ENCODE assay signal across 12 cellular contexts in the genomic region with DNA sequence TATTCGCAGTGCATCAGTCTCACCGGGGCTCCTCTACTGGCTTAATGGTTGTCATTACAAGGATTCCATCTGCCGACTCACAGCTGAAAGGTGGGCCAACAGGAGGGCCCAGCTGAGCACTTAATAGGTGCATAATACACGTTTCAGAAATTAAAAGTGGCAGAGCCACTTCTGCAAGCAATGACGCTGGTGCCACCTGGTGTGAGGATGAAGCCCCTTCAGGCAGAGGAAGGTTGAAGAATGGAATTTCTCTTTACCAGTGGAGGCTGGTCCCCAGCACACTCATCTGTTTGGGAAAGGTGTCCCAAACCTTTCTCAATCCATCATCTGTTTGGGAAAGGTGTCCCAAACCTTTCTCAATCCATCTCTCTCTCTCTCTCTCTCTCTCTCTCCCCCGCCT. TPM values are rescaled to one million over a fixed set of nuclear protein-coding genes. Genes with fewer than 3 reads are reported as not detected.
DNase-seq lines count a peak whose midpoint lies in the region; ATAC-seq and TF ChIP-seq lines count a peak whose summit lies in the region.
"Had no signal": no experiment of that assay in that cellular context is flagged by ENCODE, and none has a peak within 500 bp of the region (broad histone marks: within the 10 kb centered on the region; RNA-seq: fewer than 3 reads in every experiment).

No MANE protein-coding gene starts in this region.

- H3K4ac ChIP-seq in trophoblast cell (ENCODE audit: low read depth, low read length): no peak overlapping the region

- no peak overlapping the region for H3K14ac ChIP-seq in trophoblast cell (ENCODE audit: low read length)

- H2BK12ac ChIP-seq in trophoblast cell (ENCODE audit: low read length): no peak overlapping the region

- peaks cover 4% of the 10 kb centered on the region for H3K9me3 ChIP-seq in A673 (ENCODE audit: low read depth, low read length, poor library complexity, severe bottlenecking)
- H3K9me3 ChIP-seq in OCI-LY1 (ENCODE audit: low read length): no peaks in the 10 kb centered on the region
- no peaks in the 10 kb centered on the region for H3K9me3 ChIP-seq in trophoblast cell (ENCODE audit: insufficient read depth, low read depth, low read length)
- H3K9me3 ChIP-seq: Caco-2 had no signal

- CTCF ChIA-PET in A673 (lab: Charles Lee): no interaction called here

- H3K9ac ChIP-seq in OCI-LY1 (ENCODE audit: low read length) (no peak overlapping the region), trophoblast cell (ENCODE audit: low read length) (no peak overlapping the region)

- no peak overlapping the region for H3K27ac ChIP-seq in A673 (ENCODE audit: low read depth, low read length, poor library complexity, severe bottlenecking)
- no peak overlapping the region for H3K27ac ChIP-seq in OCI-LY1 (ENCODE audit: low read depth, low read length, poor library complexity, severe bottlenecking)
- no peak overlapping the region for H3K27ac ChIP-seq in trophoblast cell (ENCODE audit: low read depth, low read length)

- no peak overlapping the region for H2BK5ac ChIP-seq in trophoblast cell (ENCODE audit: low read depth, low read length, poor library complexity)

- H3F3A ChIP-seq in OCI-LY1 (ENCODE audit: insufficient read depth, low read length): no peaks in the 10 kb centered on the region

- WGBS in trophoblast cell (ENCODE audit: extremely low coverage, insufficient coverage, insufficient read length): no CpG with 5 or more reads among the region's 6 CpGs

- POLR2A ChIA-PET in A673 (lab: Charles Lee; ENCODE audit: low non-redundant PET): no interaction called here

- H2AFZ ChIP-seq in OCI-LY1 (ENCODE audit: low read length) (no peak overlapping the region), trophoblast cell (ENCODE audit: insufficient read depth, low read length, poor library complexity) (no peak overlapping the region)

- H3K79me1 ChIP-seq in trophoblast cell (ENCODE audit: low read length): no peaks in the 10 kb centered on the region

- no peak overlapping the region for H3K18ac ChIP-seq in trophoblast cell (ENCODE audit: low read length)

- no peak overlapping the region for H2AK5ac ChIP-seq in trophoblast cell (ENCODE audit: low read length)

- intact Hi-C loops in A673 (cut with micrococcal nuclease; ENCODE audit: unreplicated experiment): no loop called here

- no peaks in the 10 kb centered on the region for H3K79me2 ChIP-seq in OCI-LY1 (ENCODE audit: insufficient read depth, low read length)
- H3K79me2 ChIP-seq in trophoblast cell (ENCODE audit: control insufficient read depth, insufficient read depth, low read length, poor library complexity): no peaks in the 10 kb centered on the region

- TF ChIP-seq CTCF in A673 (conservative IDR thresholded peaks at IDR 0.05; ENCODE audit: low read depth, low read length): peak; percentile 44
- peak; percentile 13 for TF ChIP-seq CTCF in GM12864 (IDR thresholded peaks at IDR 0.05; ENCODE audit: low read depth, low read length, missing control alignments)
- TF ChIP-seq CTCF in OCI-LY1 (IDR thresholded peaks at IDR 0.05; ENCODE audit: low read length): peak; percentile 25; the same call in 1 of the 2 replicates
- peak; percentile 36 for TF ChIP-seq CTCF in epithelial cell of esophagus (IDR thresholded peaks at IDR 0.05; ENCODE audit: insufficient read depth, low read depth, low read length, missing control alignments)

- no peak overlapping the region for H3K4me3 ChIP-seq in A673 (ENCODE audit: low read depth, low read length, poor library complexity, severe bottlenecking)
- H3K4me3 ChIP-seq in GM12864 (ENCODE audit: low read depth, low read length): no peak overlapping the region
- H3K4me3 ChIP-seq in OCI-LY1 (ENCODE audit: low read depth, low read length, poor library complexity, severe bottlenecking): no peak overlapping the region
- H3K4me3 ChIP-seq in epithelial cell of esophagus (ENCODE audit: low read length): no peak overlapping the region
- no peak overlapping the region for H3K4me3 ChIP-seq in trophoblast cell (ENCODE audit: low read depth, low read length)
- H3K4me3 ChIP-seq: lung had no signal

- H3K36me3 ChIP-seq in A673 (ENCODE audit: insufficient read depth, low read length, poor library complexity, severe bottlenecking): no peaks in the 10 kb centered on the region
- no peaks in the 10 kb centered on the region for H3K36me3 ChIP-seq in OCI-LY1 (ENCODE audit: insufficient read depth, low read length)
- no peaks in the 10 kb centered on the region for H3K36me3 ChIP-seq in trophoblast cell (ENCODE audit: control insufficient read depth in 1 of 2, insufficient read depth in 2 of 2, low read length in 2 of 2)

- no peaks in the 10 kb centered on the region for H3K9me2 ChIP-seq in OCI-LY1 (ENCODE audit: low read depth, low read length)

- no peak overlapping the region for H3K4me2 ChIP-seq in OCI-LY1 (ENCODE audit: low read length)
- H3K4me2 ChIP-seq in trophoblast cell (ENCODE audit: low read length): no peak overlapping the region

- no peaks in the 10 kb centered on the region for H3K27me3 ChIP-seq in A673 (replicated peaks; ENCODE audit: insufficient read depth, low read depth, low read length, poor library complexity)
- no peaks in the 10 kb centered on the region for H3K27me3 ChIP-seq in OCI-LY1 (ENCODE audit: insufficient read depth, low read length)
- no peaks in the 10 kb centered on the region for H3K27me3 ChIP-seq in trophoblast cell (ENCODE audit: insufficient read depth, low read length)

- no peak overlapping the region for H3K23ac ChIP-seq in trophoblast cell (ENCODE audit: low read length)

- ATAC-seq in HG02840 (IDR thresholded peaks at IDR 0.05; ENCODE audit: low FRiP score, unreplicated experiment): no peak

- no peak overlapping the region for H4K91ac ChIP-seq in trophoblast cell (ENCODE audit: low read depth, low read length)

- H4K20me1 ChIP-seq in OCI-LY1 (ENCODE audit: insufficient read depth, low read length): no peaks in the 10 kb centered on the region

- BruUV-seq in A673 (replicated peaks; lab: Mats Ljungman, UMichigan): no TSS peak

- no peak overlapping the region for H4K8ac ChIP-seq in trophoblast cell (ENCODE audit: low read depth, low read length)

- H3K4me1 ChIP-seq in A673 (ENCODE audit: insufficient read depth, low read length, poor library complexity, severe bottlenecking) (no peaks in the 10 kb centered on the region), OCI-LY1 (ENCODE audit: insufficient read depth, low read length, severe bottlenecking) (no peaks in the 10 kb centered on the region), trophoblast cell (ENCODE audit: control insufficient read depth in 1 of 2, insufficient read depth in 2 of 2, low read length in 2 of 2) (peaks cover 5 to 6% of the 10 kb centered on the region in 2 experiments)
- H3K4me1 ChIP-seq: Caco-2 had no signal

- DNase-seq in A673 (ENCODE audit: low spot score): no peak
- DNase-seq in GM12864 (ENCODE audit: low read depth): no peak
- peak; percentile 7 for DNase-seq in epithelial cell of esophagus (ENCODE audit: low read depth)
- DNase-seq in trophoblast cell: no peak
- DNase-seq in AG08395 (ENCODE audit: low spot score): no peak
- no peak for DNase-seq in cerebellum (ENCODE audit: low spot score)
- DNase-seq: Caco-2; erythroblast; stimulated activated CD8-positive, alpha-beta memory T cell treated with anti-CD3 and anti-CD28 coated beads, Interleukin-4, amount 100 ng/mL, for 48 hours had no signal

- no peak overlapping the region for H2BK120ac ChIP-seq in trophoblast cell (ENCODE audit: insufficient read depth, low read length, poor library complexity)

- H4K12ac ChIP-seq in trophoblast cell (ENCODE audit: low read depth, low read length): no peak overlapping the region

RNA-seq across cellular contexts. Expression of a gene that starts 8.2 kb away (rescaled TPM):
- not detected in 2 replicates for total RNA-seq in A673 (2021)
- polyA plus RNA-seq in trophoblast cell (2013): 0.07 and 0.11 TPM in 2 replicates
- 0.36 TPM for total RNA-seq in cerebellum
- total RNA-seq: Caco-2 had no signal
